ENCODE assay signal across 8 cellular contexts in the genomic region with DNA sequence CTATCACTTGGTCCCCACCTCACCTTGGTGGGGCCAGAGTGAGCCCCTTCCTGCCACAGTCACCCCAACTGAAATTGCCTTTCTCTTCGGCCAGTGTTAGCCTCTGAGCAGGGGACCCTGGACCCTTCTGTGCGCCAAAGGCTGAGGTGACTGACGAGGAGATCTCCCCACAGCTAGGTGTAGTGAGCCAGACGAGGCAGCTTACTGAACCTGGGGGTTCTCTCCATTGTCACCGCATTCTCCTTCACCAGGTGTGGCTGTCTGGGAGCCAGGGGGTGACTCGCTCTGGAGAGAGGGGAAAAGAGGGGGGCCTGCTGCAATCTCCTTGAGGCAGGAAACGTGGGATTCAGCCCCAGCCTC. TPM values are rescaled to one million over a fixed set of nuclear protein-coding genes. Genes with fewer than 3 reads are reported as not detected.
A peak's percentile ranks its signal among the peaks of the same experiment; 100 is the strongest.
DNase-seq lines count a peak whose midpoint lies in the region; ATAC-seq and TF ChIP-seq lines count a peak whose summit lies in the region.

No MANE protein-coding gene starts in this region.

- H3K36me3 ChIP-seq in left lung (peaks cover 0 to 21% of the 10 kb centered on the region in 2 donors), tibial artery (peaks cover 0 to 26% (median 23%) of the 10 kb centered on the region in 3 donors), aorta (ENCODE audit: control insufficient read depth in 1 of 2, insufficient read depth in 2 of 2, low read length in 1 of 2) (no peaks in the 10 kb centered on the region)

- H3K27me3 ChIP-seq in left lung (no peaks in the 10 kb centered on the region), tibial artery (no peaks in the 10 kb centered on the region), aorta (ENCODE audit: control insufficient read depth in 1 of 2, insufficient read depth in 2 of 2, low read length in 1 of 2) (no peaks in the 10 kb centered on the region)

- H3K27ac Mint-ChIP-seq in activated CD8-positive, alpha-beta memory T cell treated with anti-CD3 and anti-CD28 coated beads, Interleukin-2, amount 10 ng/mL, durations not matched to agents 7 days and 5 days: no peak overlapping the region

- WGBS in aorta, 2 donors: 74 to 81% methylated on average over 7 of the region's 7 CpGs

- TF ChIP-seq CTCF in astrocyte of the cerebellum (IDR thresholded peaks at IDR 0.05; ENCODE audit: low read depth, low read length, missing control alignments) (no peak), left lung (IDR thresholded peaks at IDR 0.05) (no peak), tibial artery (IDR thresholded peaks at IDR 0.05) (no peak)

- H3K4me1 ChIP-seq in left lung: peaks cover 23 to 38% of the 10 kb centered on the region in 2 donors
- peaks cover 0 to 36% (median 30%) of the 10 kb centered on the region in 4 donors for H3K4me1 ChIP-seq in tibial artery
- no peaks in the 10 kb centered on the region for H3K4me1 ChIP-seq in aorta (ENCODE audit: control insufficient read depth in 1 of 2, insufficient read depth in 2 of 2, low read length in 2 of 2)

- in situ Hi-C loops in astrocyte of the cerebellum (cut with HindIII; ENCODE audit: low sequenced_read_pairs): no loop called here

- H3K4me3 ChIP-seq in astrocyte of the cerebellum (ENCODE audit: low read depth, low read length): peak overlapping the region; percentile 100
- peak overlapping the region; percentile 85 to 98 for H3K4me3 ChIP-seq in left lung
- H3K4me3 ChIP-seq in tibial artery: peak overlapping the region; percentile 91 to 98
- H3K4me3 ChIP-seq in aorta (ENCODE audit: low read length in 2 of 2): no peak overlapping the region

- peaks cover 35% of the 10 kb centered on the region for H3K4me1 Mint-ChIP-seq in activated CD8-positive, alpha-beta memory T cell treated with anti-CD3 and anti-CD28 coated beads, Interleukin-2, amount 10 ng/mL, durations not matched to agents 7 days and 5 days

- H3K4me3 Mint-ChIP-seq in activated CD8-positive, alpha-beta memory T cell treated with anti-CD3 and anti-CD28 coated beads, Interleukin-2, amount 10 ng/mL, durations not matched to agents 7 days and 5 days: peak overlapping the region; percentile 99

- H3K9me3 Mint-ChIP-seq in activated CD8-positive, alpha-beta memory T cell treated with anti-CD3 and anti-CD28 coated beads, Interleukin-2, amount 10 ng/mL, durations not matched to agents 7 days and 5 days (ENCODE audit: low read depth): no peaks in the 10 kb centered on the region

- CTCF ChIA-PET in activated CD8-positive, alpha-beta memory T cell treated with anti-CD3 and anti-CD28 coated beads, Interleukin-2, amount 10 ng/mL, durations not matched to agents 7 days and 5 days (lab: Charles Lee): interaction anchor here (1.0 to 2.9 kb wide), 5 partner anchors 11 to 379 kb away, joined by 3 to 12 read pairs (median 3); no protein-coding TSS in a partner anchor

- intact Hi-C loops in left lung (cut with DNase I): no loop called here
- intact Hi-C loops in tibial artery (cut with DNase I; ENCODE audit: low total_unique reads): no loop called here
- intact Hi-C loops in aorta (cut with DNase I): no loop called here

- H3K36me3 Mint-ChIP-seq in activated CD8-positive, alpha-beta memory T cell treated with anti-CD3 and anti-CD28 coated beads, Interleukin-2, amount 10 ng/mL, durations not matched to agents 7 days and 5 days: peaks cover 14% of the 10 kb centered on the region

- no peaks in the 10 kb centered on the region for H3K27me3 Mint-ChIP-seq in activated CD8-positive, alpha-beta memory T cell treated with anti-CD3 and anti-CD28 coated beads, Interleukin-2, amount 10 ng/mL, durations not matched to agents 7 days and 5 days

- H3K27ac ChIP-seq in left lung (no peak overlapping the region), tibial artery (peak overlapping the region in 1 of 2 donors; percentile 93), aorta (ENCODE audit: low read depth in 1 of 2, low read length in 2 of 2) (no peak overlapping the region)

- DNase-seq in activated CD8-positive, alpha-beta memory T cell treated with anti-CD3 and anti-CD28 coated beads, Interleukin-2, amount 10 ng/mL, durations not matched to agents 7 days and 5 days: no peak
- no peak for DNase-seq in activated CD8-positive, alpha-beta memory T cell treated with anti-CD3 and anti-CD28 coated beads for 24 hours
- no peak for DNase-seq in astrocyte of the cerebellum (ENCODE audit: low read depth)
- DNase-seq in left lung: no peak
- DNase-seq in tibial artery: no peak
- no peak for DNase-seq in aorta

- H3K9me3 ChIP-seq in left lung: no peaks in the 10 kb centered on the region
- H3K9me3 ChIP-seq in tibial artery: no peaks in the 10 kb centered on the region
- H3K9me3 ChIP-seq in aorta (ENCODE audit: control insufficient read depth, low read length): peaks cover 2% of the 10 kb centered on the region

- no peak for ATAC-seq in activated CD8-positive, alpha-beta memory T cell treated with anti-CD3 and anti-CD28 coated beads, Interleukin-2, amount 10 ng/mL, durations not matched to agents 7 days and 5 days
- ATAC-seq in left lung (no peak), aorta (ENCODE audit: low FRiP score) (no peak), GM19397 (IDR thresholded peaks at IDR 0.05; ENCODE audit: unreplicated experiment) (no peak), HG03571 (IDR thresholded peaks at IDR 0.05; ENCODE audit: unreplicated experiment) (no peak)

RNA-seq across cellular contexts. Expression of gene RPS28, which starts 1.3 kb away (rescaled TPM):
- total RNA-seq in activated CD8-positive, alpha-beta memory T cell treated with anti-CD3 and anti-CD28 coated beads, Interleukin-2, amount 10 ng/mL, durations not matched to agents 7 days and 5 days: 1,000 to 10,000 TPM; 1,292 to 1,333 TPM
- total RNA-seq in left lung: 1,000 to 10,000 TPM; 1,595 to 1,630 TPM
- total RNA-seq in aorta: 100 to 1,000 TPM; 875 to 981 TPM
- 100 to 1,000 TPM; 405 to 553 TPM for polyA plus RNA-seq in aorta

RNA-seq across cellular contexts. Expression of gene NDUFA7, which starts 1.4 kb away (rescaled TPM):
- 10 to 100 TPM; 47.4 to 66.7 TPM for total RNA-seq in activated CD8-positive, alpha-beta memory T cell treated with anti-CD3 and anti-CD28 coated beads, Interleukin-2, amount 10 ng/mL, durations not matched to agents 7 days and 5 days
- 10 to 100 TPM; 38.7 to 40.8 TPM for total RNA-seq in left lung
- 10 to 100 TPM; 18.9 to 19.6 TPM for total RNA-seq in aorta
- 10 to 100 TPM; 33.8 to 53.0 TPM for polyA plus RNA-seq in aorta

RNA-seq across cellular contexts. Expression of gene CD320, which starts 14.5 kb away (rescaled TPM):
- 10 to 100 TPM; 42.0 to 49.8 TPM for total RNA-seq in activated CD8-positive, alpha-beta memory T cell treated with anti-CD3 and anti-CD28 coated beads, Interleukin-2, amount 10 ng/mL, durations not matched to agents 7 days and 5 days
- total RNA-seq in left lung (10 to 100 TPM; 44.1 to 58.3 TPM), aorta (10 to 100 TPM; 25.5 to 28.0 TPM)
- 10 to 100 TPM; 17.3 to 42.6 TPM for polyA plus RNA-seq in aorta

RNA-seq across cellular contexts. Expression of gene KANK3, which starts 20.4 kb away (rescaled TPM):
- total RNA-seq in activated CD8-positive, alpha-beta memory T cell treated with anti-CD3 and anti-CD28 coated beads, Interleukin-2, amount 10 ng/mL, durations not matched to agents 7 days and 5 days: 1 to 10 TPM; 3.2 to 3.7 TPM
- 10 to 100 TPM; 14.4 to 29.0 TPM for total RNA-seq in left lung
- total RNA-seq in aorta: 10 to 100 TPM; 15.9 to 23.9 TPM
- 1 to 10 TPM in 1 of 2 donors, under 1 TPM in 1; 0.50 to 1.8 TPM for polyA plus RNA-seq in aorta

RNA-seq across cellular contexts. Expression of gene ANGPTL4, which starts 41.3 kb away (rescaled TPM):
- under 1 TPM; 0.50 to 0.82 TPM for total RNA-seq in activated CD8-positive, alpha-beta memory T cell treated with anti-CD3 and anti-CD28 coated beads, Interleukin-2, amount 10 ng/mL, durations not matched to agents 7 days and 5 days
- total RNA-seq in left lung (10 to 100 TPM in 1 of 2 donors, 1 to 10 TPM in 1; 2.5 to 24.8 TPM), aorta (10 to 100 TPM; 39.9 to 45.1 TPM)
- 10 to 100 TPM; 10.1 to 19.5 TPM for polyA plus RNA-seq in aorta

Comparison
In these comparisons a context has a peak if more than half of its experiments do, and no peak if none do; other contexts are left out.
1. H3K4me3 ChIP-seq: peak in astrocyte of the cerebellum (single experiment), left lung (2 of 2) and tibial artery (2 of 2); none in aorta (0 of 2).